8 cellular contexts compared by ENCODE assay signal in genomic region chr7:128404826-128405344, GRCh38. TPM values are rescaled to one million over a fixed set of nuclear protein-coding genes. Genes with fewer than 3 reads are reported as not detected.
DNase-seq lines count a peak whose midpoint lies in the region; ATAC-seq, FAIRE-seq and TF ChIP-seq lines count a peak whose summit lies in the region.

No MANE protein-coding gene starts in this region.

- H3K9me3 Mint-ChIP-seq in IgD-negative memory B cell (no peaks in the 10 kb centered on the region), memory B cell (no peaks in the 10 kb centered on the region)

- DNase-seq in astrocyte of the hippocampus (ENCODE audit: low read depth, low spot score) (peak; percentile 43), memory B cell (ENCODE audit: low spot score in 2 of 2) (no peak), urothelium cell line (ENCODE audit: low spot score) (peak; percentile 27), activated gamma-delta T cell (lab: John Stamatoyannopoulos, UW) (no peak)

- FAIRE-seq in urothelium cell line (lab: Jason Lieb, UNC), result no peak

- peak overlapping the region in 1 of 3 donors; percentile 68 for H3K27ac Mint-ChIP-seq in IgD-negative memory B cell
- H3K27ac Mint-ChIP-seq in memory B cell, result peak overlapping the region; percentile 53

- peak overlapping the region; percentile 96 for H3K27ac ChIP-seq in C4-2B

- ATAC-seq in memory B cell (ENCODE audit: low read depth) (no peak), GM18907 (IDR thresholded peaks at IDR 0.05; ENCODE audit: unreplicated experiment) (no peak), GM19324 (IDR thresholded peaks at IDR 0.05; ENCODE audit: low FRiP score, unreplicated experiment) (no peak)

- H3K4me3 Mint-ChIP-seq in IgD-negative memory B cell, result peak overlapping the region; percentile 79 to 95 (median 92)
- H3K4me3 Mint-ChIP-seq in memory B cell, result peak overlapping the region; percentile 86

- no peak; the same call in 1 of the 2 replicates for TF ChIP-seq CTCF in C4-2B (conservative IDR thresholded peaks at IDR 0.05)

- peaks cover 6% of the 10 kb centered on the region for H3K36me3 Mint-ChIP-seq in IgD-negative memory B cell
- peaks cover 7% of the 10 kb centered on the region for H3K36me3 Mint-ChIP-seq in memory B cell

- H3K27me3 Mint-ChIP-seq in IgD-negative memory B cell (no peaks in the 10 kb centered on the region), memory B cell (no peaks in the 10 kb centered on the region)

- H3K4me1 Mint-ChIP-seq in IgD-negative memory B cell (peaks cover 32 to 46% (median 39%) of the 10 kb centered on the region in 3 donors), memory B cell (peaks cover 28% of the 10 kb centered on the region)

RNA-seq across cellular contexts. Expression of gene IMPDH1, which starts 4.9 kb away (rescaled TPM):
- 58.6 TPM for polyA plus RNA-seq in IgD-negative memory B cell

RNA-seq across cellular contexts. Expression of gene PRRT4, which starts 43.4 kb away (rescaled TPM):
- polyA plus RNA-seq in IgD-negative memory B cell, result 0.21 TPM

RNA-seq across cellular contexts. Expression of gene HILPDA, which starts 50.8 kb away (rescaled TPM):
- polyA plus RNA-seq in IgD-negative memory B cell, result 8.7 TPM

Comparison
In these comparisons a context has a peak if more than half of its experiments do, and no peak if none do; other contexts are left out.
1. DNase-seq: peak in astrocyte of the hippocampus (single experiment) and urothelium cell line (single experiment); none in memory B cell (0 of 2) and activated gamma-delta T cell (single experiment).